8 cellular contexts compared by ENCODE assay signal in the genomic region with DNA sequence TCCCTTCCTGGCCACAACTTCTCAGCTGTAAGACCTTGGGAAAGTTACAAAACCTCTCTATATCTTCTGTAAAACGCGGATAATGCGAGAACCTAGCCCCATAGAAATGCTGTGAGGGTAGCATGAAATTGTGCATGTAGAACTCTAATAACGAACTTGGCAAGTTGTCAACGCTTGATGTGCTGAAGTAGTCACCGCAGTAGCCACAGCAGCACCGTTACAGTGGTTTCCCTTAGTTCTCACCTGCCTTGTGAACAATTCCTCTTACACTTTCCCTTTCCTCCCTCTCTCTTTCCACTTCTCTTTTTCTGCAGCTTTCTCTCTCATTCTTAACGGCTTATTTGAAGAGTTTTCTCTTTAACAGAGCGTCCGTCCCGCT. TPM values are rescaled to one million over a fixed set of nuclear protein-coding genes. Genes with fewer than 3 reads are reported as not detected.
A peak's percentile ranks its signal among the peaks of the same experiment; 100 is the strongest.
DNase-seq lines count a peak whose midpoint lies in the region; ATAC-seq and TF ChIP-seq lines count a peak whose summit lies in the region.

No MANE protein-coding gene starts in this region.

- peak overlapping the region; percentile 15; the same call in 1 of the 2 replicates for H3K9ac ChIP-seq in IMR-90 (ENCODE audit: low read depth, low read length)

- H3K4me2 ChIP-seq in IMR-90 (ENCODE audit: low read depth, low read length): peak overlapping the region; percentile 96

- no peak for TF ChIP-seq CTCF in GM12864 (IDR thresholded peaks at IDR 0.05; ENCODE audit: low read depth, low read length, missing control alignments)
- TF ChIP-seq CTCF in IMR-90 (conservative IDR thresholded peaks at IDR 0.05; ENCODE audit: low read depth, low read length): no peak
- no peak for TF ChIP-seq CTCF in gastrocnemius medialis (IDR thresholded peaks at IDR 0.05 in 4 of 5, conservative IDR thresholded peaks at IDR 0.05 in 1 of 5)

- TF ChIP-seq RAD21 in IMR-90 (IDR thresholded peaks at IDR 0.05; ENCODE audit: low read length): no peak

- ATAC-seq in GM21526 (IDR thresholded peaks at IDR 0.05; ENCODE audit: low FRiP score, unreplicated experiment) (peak; percentile 50), IMR-90 (ENCODE audit: low read depth) (0 out of 2 replicates have a peak, but pooled peaks have one; percentile 3), gastrocnemius medialis (no peak)

- H3K9me3 ChIP-seq in IMR-90 (ENCODE audit: control insufficient read depth, insufficient read depth, low read length) (no peaks in the 10 kb centered on the region), gastrocnemius medialis (no peaks in the 10 kb centered on the region)

- no TSS peak for BruUV-seq in IMR-90 (replicated peaks; lab: Mats Ljungman, UMichigan)

- CTCF ChIA-PET in IMR-90 (lab: Yijun Ruan, JAX): interaction anchor here (1.1 kb wide), 1 partner anchor 237 kb away, joined by 3 read pairs; no protein-coding TSS in a partner anchor

- H2AK5ac ChIP-seq in IMR-90 (ENCODE audit: low read depth, low read length): no peak overlapping the region

- H4K20me1 ChIP-seq in IMR-90 (ENCODE audit: insufficient read depth, low read length): no peaks in the 10 kb centered on the region

- DNase-seq in GM12864 (ENCODE audit: low read depth): peak; percentile 77
- DNase-seq in IMR-90: no peak
- peak; percentile 33 for DNase-seq in activated CD4-positive, alpha-beta T cell treated with anti-CD3 and anti-CD28 coated beads for 48 hours
- DNase-seq in germinal center (ENCODE audit: low spot score): peak; percentile 10
- no peak for DNase-seq in gastrocnemius medialis
- no peak for DNase-seq in dedifferentiated amniotic fluid mesenchymal stem cell (ENCODE audit: extremely low spot score)
- DNase-seq in NCI-H774 (lab: John Stamatoyannopoulos, UW): no peak

- no peak overlapping the region for H4K5ac ChIP-seq in IMR-90 (ENCODE audit: low read depth, low read length)

- peak overlapping the region; percentile 89 for H2AFZ ChIP-seq in IMR-90 (replicated peaks; ENCODE audit: low read length, poor library complexity)

- peaks cover 7 to 20% of the 10 kb centered on the region in 2 experiments; a peak in 2 of 4 replicates for H3K79me1 ChIP-seq in IMR-90 (ENCODE audit: low read depth in 1 of 2, low read length in 2 of 2)

- POLR2A ChIA-PET in IMR-90 (lab: Charles Lee; ENCODE audit: unreplicated experiment): interaction anchor here (1.3 kb wide), 1 partner anchor 39 kb away, joined by 5 read pairs; the partner anchor contains the start of gene GXYLT2

- 0% methylated on average over 1 of the region's 11 CpGs; no CpG with 5 or more reads in 1 of the 2 experiments for WGBS in IMR-90 (ENCODE audit: extremely low coverage in 2 of 2, insufficient read length in 1 of 2), 2 experiments

- TF ChIP-seq POLR2A in IMR-90 (IDR thresholded peaks at IDR 0.05; ENCODE audit: low read depth, low read length): no peak
- TF ChIP-seq POLR2A in gastrocnemius medialis (IDR thresholded peaks at IDR 0.05): no peak

- in situ Hi-C loops in IMR-90 (cut with MboI; ENCODE audit: low sequenced_read_pairs) (loop anchor here (5.0 kb wide), 1 partner anchor 224 kb away; no protein-coding TSS in a partner anchor), gastrocnemius medialis (cut with MboI; ENCODE audit: low sequenced_read_pairs in 4 of 4) (loop anchor here in 2 of 4 donors (25.0 kb wide), 1 partner anchor 214 kb away; the partner anchor contains the start of gene EBLN2 (in 2 of the 2))

- H3K4ac ChIP-seq in IMR-90 (ENCODE audit: low read depth, low read length): no peak overlapping the region

- H3K14ac ChIP-seq in IMR-90 (replicated peaks; ENCODE audit: low read depth, low read length): no peak overlapping the region

- H3K56ac ChIP-seq in IMR-90 (ENCODE audit: extremely low read depth, insufficient read depth, low read length): no peak overlapping the region

- no peaks in the 10 kb centered on the region for H3K27me3 ChIP-seq in IMR-90 (ENCODE audit: control insufficient read depth, insufficient read depth, low read length)
- H3K27me3 ChIP-seq in gastrocnemius medialis: no peaks in the 10 kb centered on the region

- H3K4me3 ChIP-seq in GM12864 (ENCODE audit: low read depth, low read length): peak overlapping the region; percentile 91
- peak overlapping the region; percentile 90 for H3K4me3 ChIP-seq in IMR-90 (ENCODE audit: insufficient read depth, low read depth, low read length)
- H3K4me3 ChIP-seq in gastrocnemius medialis: peak overlapping the region; percentile 81 to 100 (median 91)

- H3K18ac ChIP-seq in IMR-90 (ENCODE audit: low read depth, low read length): no peak overlapping the region

- H4K8ac ChIP-seq in IMR-90 (ENCODE audit: low read depth in 2 of 2, low read length in 2 of 2): no peak overlapping the region

- H2BK15ac ChIP-seq in IMR-90 (ENCODE audit: low read depth, low read length): no peak overlapping the region

- H3K23ac ChIP-seq in IMR-90 (ENCODE audit: low read depth, low read length): no peak overlapping the region

- H2BK20ac ChIP-seq in IMR-90 (ENCODE audit: low read depth, low read length): no peak overlapping the region

- dilution Hi-C loops in IMR-90 (cut with HindIII; ENCODE audit: low sequenced_read_pairs, unreplicated experiment): no loop called here

- no peak overlapping the region for H2BK5ac ChIP-seq in IMR-90 (ENCODE audit: low read depth, low read length, poor library complexity, severe bottlenecking)

- intact Hi-C loops in IMR-90 (cut with micrococcal nuclease) (loop anchor here (2.0 to 5.0 kb wide), 4 partner anchors 42 to 224 kb away; no protein-coding TSS in a partner anchor), gastrocnemius medialis (cut with DNase I; ENCODE audit: low total_unique reads) (loop anchor here (1.0 to 5.0 kb wide), 2 partner anchors 148 to 209 kb away; partner anchors contain the start of gene PPP4R2)

- H3K27ac ChIP-seq in IMR-90 (ENCODE audit: insufficient read depth, low read length) (no peak overlapping the region), gastrocnemius medialis (no peak overlapping the region)

- H2BK120ac ChIP-seq in IMR-90 (ENCODE audit: low read depth, low read length): no peak overlapping the region

- H2AK9ac ChIP-seq in IMR-90 (replicated peaks; ENCODE audit: low read depth, low read length, poor library complexity): no peak overlapping the region

- H3K36me3 ChIP-seq in IMR-90 (ENCODE audit: control insufficient read depth, insufficient read depth, low read length) (no peaks in the 10 kb centered on the region), gastrocnemius medialis (no peaks in the 10 kb centered on the region)

- H3K4me1 ChIP-seq in IMR-90 (ENCODE audit: control insufficient read depth, insufficient read depth, low read length) (no peaks in the 10 kb centered on the region; the same call in 1 of the 2 replicates), gastrocnemius medialis (peaks cover 23 to 35% of the 10 kb centered on the region in 2 donors)

- no peak overlapping the region for H4K91ac ChIP-seq in IMR-90 (ENCODE audit: insufficient read depth, low read depth, low read length)

- H3K9me1 ChIP-seq in IMR-90 (ENCODE audit: insufficient read depth, low read length): no peaks in the 10 kb centered on the region

TF ChIP-seq in IMR-90, 13 proteins besides CTCF, POLR2A, EP300 and RAD21:
- no peak for TF ChIP-seq MAZ (IDR thresholded peaks at IDR 0.05; ENCODE audit: borderline replicate concordance, low read depth, low read length)
- TF ChIP-seq, protein P1, sequence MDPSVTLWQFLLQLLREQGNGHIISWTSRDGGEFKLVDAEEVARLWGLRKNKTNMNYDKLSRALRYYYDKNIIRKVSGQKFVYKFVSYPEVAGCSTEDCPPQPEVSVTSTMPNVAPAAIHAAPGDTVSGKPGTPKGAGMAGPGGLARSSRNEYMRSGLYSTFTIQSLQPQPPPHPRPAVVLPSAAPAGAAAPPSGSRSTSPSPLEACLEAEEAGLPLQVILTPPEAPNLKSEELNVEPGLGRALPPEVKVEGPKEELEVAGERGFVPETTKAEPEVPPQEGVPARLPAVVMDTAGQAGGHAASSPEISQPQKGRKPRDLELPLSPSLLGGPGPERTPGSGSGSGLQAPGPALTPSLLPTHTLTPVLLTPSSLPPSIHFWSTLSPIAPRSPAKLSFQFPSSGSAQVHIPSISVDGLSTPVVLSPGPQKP (IDR thresholded peaks at IDR 0.05; ENCODE audit: borderline replicate concordance, low read depth, low read length): no peak
- TF ChIP-seq SMC3 (IDR thresholded peaks at IDR 0.05; ENCODE audit: low read depth, low read length): no peak
- no peak for TF ChIP-seq RCOR1 (IDR thresholded peaks at IDR 0.05; ENCODE audit: insufficient replicate concordance, low read length)
- TF ChIP-seq MXI1 (IDR thresholded peaks at IDR 0.05; ENCODE audit: borderline replicate concordance, low read depth, low read length): no peak
- TF ChIP-seq NFE2L2 (IDR thresholded peaks at IDR 0.05; ENCODE audit: low read depth, low read length): no peak
- no peak for TF ChIP-seq CHD1 (IDR thresholded peaks at IDR 0.05; ENCODE audit: low read depth, low read length)
- no peak for TF ChIP-seq USF2 (IDR thresholded peaks at IDR 0.05; ENCODE audit: low read depth, low read length)

RNA-seq across cellular contexts. Expression of gene SHQ1, which starts 0.4 kb away (rescaled TPM):
- total RNA-seq in IMR-90 (2012; rRNA removed): 19.4 and 28.6 TPM in 2 replicates
- polyA plus RNA-seq in IMR-90 (2012; rRNA removed): 8.1 and 10.4 TPM in 2 replicates
- polyA plus RNA-seq in IMR-90 (2012; cell fraction: cytosol; rRNA removed): 3.2 and 4.4 TPM in 2 replicates
- polyA plus RNA-seq in IMR-90 (2012; cell fraction: nucleus; rRNA removed; ENCODE audit: low replicate concordance): 1.8 and 9.9 TPM in 2 replicates
- 10 to 100 TPM in 3 of 4 donors, 1 to 10 TPM in 1; 9.2 to 15.0 (median 12.6) TPM for total RNA-seq in gastrocnemius medialis

RNA-seq across cellular contexts. Expression of gene GXYLT2, which starts 39.2 kb away (rescaled TPM):
- 11.1 and 11.4 TPM in 2 replicates for total RNA-seq in IMR-90 (2012; rRNA removed)
- 4.8 and 5.7 TPM in 2 replicates for polyA plus RNA-seq in IMR-90 (2012; rRNA removed)
- polyA plus RNA-seq in IMR-90 (2012; cell fraction: cytosol; rRNA removed): 3.4 and 4.0 TPM in 2 replicates
- 1.4 and 7.8 TPM in 2 replicates for polyA plus RNA-seq in IMR-90 (2012; cell fraction: nucleus; rRNA removed; ENCODE audit: low replicate concordance)
- under 1 TPM in 3 of 4 donors, not detected in 1; 0.31 to 0.94 (median 0.38) TPM for total RNA-seq in gastrocnemius medialis

Comparison
In these comparisons a context has a peak if more than half of its experiments do, and no peak if none do; other contexts are left out.
1. DNase-seq: peak in GM12864 (single experiment), activated CD4-positive, alpha-beta T cell treated with anti-CD3 and anti-CD28 coated beads for 48 hours (single experiment) and germinal center (single experiment); none in IMR-90 (single experiment), gastrocnemius medialis (0 of 2), dedifferentiated amniotic fluid mesenchymal stem cell (single experiment) and NCI-H774 (single experiment).
2. ATAC-seq: peak in GM21526 (single experiment) and IMR-90 (single experiment); none in gastrocnemius medialis (0 of 2).
3. Peak in every context shown above with its lines, with median percentiles within 50 percentile points of each other: H3K4me3 ChIP-seq.